In the genomic region with DNA sequence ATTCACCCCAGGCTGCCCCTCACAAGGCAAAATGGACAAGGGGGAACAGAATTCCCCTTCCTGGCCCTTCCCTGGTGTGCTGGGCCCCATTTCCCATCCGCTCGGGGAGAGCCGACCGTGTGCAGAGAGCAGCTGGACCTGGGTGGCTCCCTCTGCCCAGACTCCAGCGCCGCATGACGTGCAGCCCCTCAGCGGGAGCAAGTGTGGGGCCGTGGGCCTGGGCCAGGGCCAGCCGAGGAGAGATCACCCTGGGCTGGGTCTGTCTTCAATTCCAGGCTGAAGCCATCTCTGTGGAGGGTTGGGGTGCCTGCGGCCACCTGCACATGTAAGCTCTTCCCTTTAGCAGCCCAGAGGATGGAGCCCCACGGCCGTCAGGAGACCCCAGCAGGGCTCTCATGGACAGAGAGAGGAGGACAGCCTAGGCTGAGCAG, we compare ENCODE assay signal across 25 cellular contexts.
A peak's percentile ranks its signal among the peaks of the same experiment; 100 is the strongest.
DNase-seq lines count a peak whose midpoint lies in the region; ATAC-seq and TF ChIP-seq lines count a peak whose summit lies in the region.
"Had no signal": no experiment of that assay in that cellular context is flagged by ENCODE, and none has a peak within 500 bp of the region (broad histone marks: within the 10 kb centered on the region; RNA-seq: fewer than 3 reads in every experiment).

No MANE protein-coding gene starts in this region.

- H3K4me3 ChIP-seq in endodermal cell (ENCODE audit: low read length) (no peak overlapping the region), right atrium auricular region (no peak overlapping the region)
- H3K4me3 ChIP-seq: gastrocnemius medialis, GM12878, PC-9 had no signal

- H3K27me3 Mint-ChIP-seq in endodermal cell (ENCODE audit: insufficient read depth): peaks cover 7% of the 10 kb centered on the region

- H3K4me1 ChIP-seq in endodermal cell (ENCODE audit: control insufficient read depth, insufficient read depth, low read length): no peaks in the 10 kb centered on the region
- H3K4me1 ChIP-seq in right atrium auricular region: peaks cover 0 to 27% of the 10 kb centered on the region in 2 donors

- H3K9me3 ChIP-seq in endodermal cell (ENCODE audit: control insufficient read depth, low read length) (no peaks in the 10 kb centered on the region), right atrium auricular region (no peaks in the 10 kb centered on the region)
- H3K9me3 ChIP-seq: gastrocnemius medialis had no signal

- no peak overlapping the region for H3K9ac ChIP-seq in endodermal cell (ENCODE audit: extremely low read depth, low read length, poor library complexity, severe bottlenecking)

- no peaks in the 10 kb centered on the region for H3K4me1 Mint-ChIP-seq in endodermal cell
- H3K4me1 Mint-ChIP-seq: naive thymus-derived CD4-positive, alpha-beta T cell; stimulated activated memory B cell treated with anti-CD40 and anti-IgM and Interleukin-4, amounts not matched to agents 10 μg/mL and 1 μg/mL and 100 μg/mL, for 72 hours had no signal

- no peaks in the 10 kb centered on the region for H3K27me3 ChIP-seq in endodermal cell (ENCODE audit: control insufficient read depth, insufficient read depth, low read length, poor library complexity, severe bottlenecking)
- no peaks in the 10 kb centered on the region for H3K27me3 ChIP-seq in right atrium auricular region
- H3K27me3 ChIP-seq: gastrocnemius medialis had no signal

- peak; percentile 38 for DNase-seq in endodermal cell
- peak; percentile 57 for DNase-seq in right atrium auricular region (ENCODE audit: low spot score)
- DNase-seq in omental fat pad (ENCODE audit: low spot score): peak; percentile 5
- DNase-seq in ureter (ENCODE audit: low spot score): peak; percentile 35
- no peak for DNase-seq in SW480 (ENCODE audit: low spot score)
- DNase-seq in HK-2 (ENCODE audit: unreplicated experiment): no peak
- DNase-seq: activated CD4-positive, alpha-beta T cell treated with anti-CD3 and anti-CD28 coated beads for 48 hours; activated CD8-positive, alpha-beta memory T cell treated with anti-CD3 and anti-CD28 coated beads for 24 hours; activated effector memory CD4-positive, alpha-beta T cell treated with Interleukin-2 at 50 U/mL for 16 hours; activated T-cell treated with anti-CD3 and anti-CD28 coated beads for 4 hours; Karpas-422; naive thymus-derived CD4-positive, alpha-beta T cell; NCI-H1436; NCI-H2081 treated with DMSO at 0.1 percent for 48 hours; NCI-H2227 treated with DMSO at 0.1 percent for 48 hours; NCI-H526; occipital lobe; SHP77; WERI-Rb-1 had no signal

- H3K36me3 Mint-ChIP-seq in endodermal cell (ENCODE audit: low read depth): no peaks in the 10 kb centered on the region
- H3K36me3 Mint-ChIP-seq: activated naive CD4-positive, alpha-beta T cell treated with anti-CD3 and anti-CD28 coated beads, Interleukin-2, amount 50 U/mL, for 72 hours; naive thymus-derived CD4-positive, alpha-beta T cell; stimulated activated memory B cell treated with anti-CD40 and anti-IgM and Interleukin-4, amounts not matched to agents 10 μg/mL and 1 μg/mL and 100 μg/mL, for 72 hours had no signal

- no peak for TF ChIP-seq CTCF in endodermal cell (conservative IDR thresholded peaks at IDR 0.05)
- TF ChIP-seq CTCF in right atrium auricular region (IDR thresholded peaks at IDR 0.05): no peak
- TF ChIP-seq CTCF in omental fat pad (IDR thresholded peaks at IDR 0.05): no peak

- ATAC-seq in omental fat pad (ENCODE audit: low FRiP score) (no peak), GM18868 (IDR thresholded peaks at IDR 0.05; ENCODE audit: unreplicated experiment) (no peak)
- ATAC-seq: activated naive CD4-positive, alpha-beta T cell treated with anti-CD3 and anti-CD28 coated beads, Interleukin-2, amount 50 U/mL, for 72 hours; GM12878; naive thymus-derived CD4-positive, alpha-beta T cell; stimulated activated memory B cell treated with anti-CD40 and anti-IgM and Interleukin-4, amounts not matched to agents 10 μg/mL and 1 μg/mL and 100 μg/mL, for 72 hours had no signal

- no peaks in the 10 kb centered on the region for H3K9me3 Mint-ChIP-seq in endodermal cell

- 95 to 100% methylated on average over 6 to 13 of the region's 13 CpGs for WGBS in endodermal cell (ENCODE audit: insufficient coverage in 1 of 2, insufficient read length in 1 of 2), 2 experiments

- H3K27ac Mint-ChIP-seq in endodermal cell: no peak overlapping the region
- H3K27ac Mint-ChIP-seq: activated naive CD4-positive, alpha-beta T cell treated with anti-CD3 and anti-CD28 coated beads, Interleukin-2, amount 50 U/mL, for 72 hours; naive thymus-derived CD4-positive, alpha-beta T cell; stimulated activated memory B cell treated with anti-CD40 and anti-IgM and Interleukin-4, amounts not matched to agents 10 μg/mL and 1 μg/mL and 100 μg/mL, for 72 hours had no signal

- H3K4me3 Mint-ChIP-seq in endodermal cell: no peak overlapping the region
- H3K4me3 Mint-ChIP-seq: naive thymus-derived CD4-positive, alpha-beta T cell; stimulated activated memory B cell treated with anti-CD40 and anti-IgM and Interleukin-4, amounts not matched to agents 10 μg/mL and 1 μg/mL and 100 μg/mL, for 72 hours had no signal

- no peak overlapping the region for H3K27ac ChIP-seq in endodermal cell (ENCODE audit: low read depth, low read length)
- H3K27ac ChIP-seq in right atrium auricular region: no peak overlapping the region
- H3K27ac ChIP-seq: PC-9, WERI-Rb-1 had no signal

- H3K36me3 ChIP-seq in endodermal cell (ENCODE audit: control insufficient read depth, insufficient read depth, low read length) (no peaks in the 10 kb centered on the region), right atrium auricular region (no peaks in the 10 kb centered on the region)
- H3K36me3 ChIP-seq: gastrocnemius medialis, WERI-Rb-1 had no signal

Comparison
In these comparisons a context has a peak if more than half of its experiments do, and no peak if none do; other contexts are left out.
1. DNase-seq: peak in endodermal cell (single experiment), right atrium auricular region (single experiment), omental fat pad (single experiment) and ureter (single experiment); none in SW480 (single experiment) and HK-2 (single experiment).